In genomic region chr9:127521919-127522304, GRCh38 we compare ENCODE assay signal across 11 cellular contexts.
DNase-seq lines count a peak whose midpoint lies in the region; ATAC-seq and TF ChIP-seq lines count a peak whose summit lies in the region.
"Had no signal": no experiment of that assay in that cellular context is flagged by ENCODE, and none has a peak within 500 bp of the region (broad histone marks: within the 10 kb centered on the region; RNA-seq: fewer than 3 reads in every experiment).

No MANE protein-coding gene starts in this region.

- H3K27ac Mint-ChIP-seq in osteocyte (ENCODE audit: unreplicated experiment) = peak overlapping the region; percentile 99

- peaks cover 46% of the 10 kb centered on the region for H3K36me3 Mint-ChIP-seq in osteocyte (ENCODE audit: unreplicated experiment)

- ATAC-seq in Right ventricle myocardium inferior (peak; percentile 29), GM21737 (IDR thresholded peaks at IDR 0.05; ENCODE audit: unreplicated experiment) (no peak), HG03280 (IDR thresholded peaks at IDR 0.05; ENCODE audit: unreplicated experiment) (no peak)

- peaks cover 77% of the 10 kb centered on the region for H3K4me1 Mint-ChIP-seq in osteocyte (ENCODE audit: unreplicated experiment)

- no peaks in the 10 kb centered on the region for H3K36me3 ChIP-seq in cardiac muscle cell
- H3K36me3 ChIP-seq: neutrophil had no signal

- peak overlapping the region; percentile 5 for H3K4me3 Mint-ChIP-seq in osteocyte (ENCODE audit: unreplicated experiment)

- intact Hi-C loops in Right ventricle myocardium inferior (cut with DNase I) = loop anchor here (2.0 kb wide), 1 partner anchor 57 kb away; no protein-coding TSS in a partner anchor
- intact Hi-C loops in cardiac septum (cut with DNase I) = loop anchor here (5.0 kb wide), 1 partner anchor 40 kb away; no protein-coding TSS in a partner anchor

- DNase-seq in Right ventricle myocardium inferior (ENCODE audit: missing footprints) = peak; percentile 77
- DNase-seq in cardiac septum (ENCODE audit: low spot score) = no peak
- DNase-seq in cardiac muscle cell (ENCODE audit: low read depth in 1 of 2, low spot score in 1 of 2) = no peak
- DNase-seq in osteocyte (ENCODE audit: extremely low spot score, unreplicated experiment) = no peak
- DNase-seq in NOMO-1 (lab: John Stamatoyannopoulos, UW; ENCODE audit: unreplicated experiment in 2 of 2) = no peak
- DNase-seq in activated effector memory CD4-positive, alpha-beta T cell treated with anti-CD3 and anti-CD28 coated beads, Interleukin-2, amount 50 U/mL, for 16 hours = no peak
- DNase-seq: activated effector memory CD4-positive, alpha-beta T cell treated with Interleukin-2 at 50 U/mL for 16 hours; NCI-H1436 had no signal

- H3K9me3 Mint-ChIP-seq in osteocyte (ENCODE audit: unreplicated experiment) = no peaks in the 10 kb centered on the region

- H3K4me1 ChIP-seq in cardiac muscle cell (ENCODE audit: low read depth) = peaks cover 4% of the 10 kb centered on the region

- H3K27ac ChIP-seq in cardiac muscle cell = peak overlapping the region; percentile 42
- H3K27ac ChIP-seq: neutrophil had no signal

- no peaks in the 10 kb centered on the region for H3K27me3 ChIP-seq in cardiac muscle cell

- no peak overlapping the region for H3K4me3 ChIP-seq in cardiac muscle cell

- TF ChIP-seq CTCF in cardiac muscle cell (IDR thresholded peaks at IDR 0.05; ENCODE audit: low read depth, low read length) (no peak), osteocyte (IDR thresholded peaks at IDR 0.05) (no peak)

- H3K9me3 ChIP-seq in cardiac muscle cell (ENCODE audit: low read depth) = peaks cover 3% of the 10 kb centered on the region

- no peaks in the 10 kb centered on the region for H3K27me3 Mint-ChIP-seq in osteocyte (ENCODE audit: unreplicated experiment)
